Comparison of ENCODE assay signal across 9 cellular contexts in the genomic region with DNA sequence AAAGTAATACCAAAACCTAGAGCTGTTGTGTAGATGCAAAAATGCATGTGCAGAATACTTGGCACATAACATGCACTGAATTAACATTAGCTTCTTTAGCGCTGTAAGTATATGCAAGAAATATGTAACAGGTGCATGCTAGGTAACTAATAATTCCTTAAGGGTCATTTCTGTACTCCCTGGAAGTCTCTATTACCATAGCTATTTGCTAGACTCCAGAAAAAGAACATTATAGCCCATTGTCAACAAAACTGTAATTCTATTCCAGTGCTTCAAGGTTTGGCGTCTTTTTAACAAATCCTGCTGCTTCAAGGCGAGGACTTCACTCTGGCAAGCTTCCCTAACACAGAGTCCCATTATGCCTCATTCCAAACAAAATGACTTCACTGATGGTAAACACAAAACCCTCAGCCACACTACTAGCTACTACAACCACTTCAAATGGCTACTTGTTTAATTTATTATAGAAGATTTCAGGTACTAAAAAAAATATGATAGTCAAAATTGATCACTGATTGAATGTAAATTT. TPM values are rescaled to one million over a fixed set of nuclear protein-coding genes. Genes with fewer than 3 reads are reported as not detected.
DNase-seq lines count a peak whose midpoint lies in the region; ATAC-seq and TF ChIP-seq lines count a peak whose summit lies in the region.
"Had no signal": no experiment of that assay in that cellular context is flagged by ENCODE, and none has a peak within 500 bp of the region (broad histone marks: within the 10 kb centered on the region; RNA-seq: fewer than 3 reads in every experiment).

No MANE protein-coding gene starts in this region.

- H3K36me3 ChIP-seq in DOHH2 (ENCODE audit: control insufficient read depth, low read length) (peaks cover 69% of the 10 kb centered on the region), OCI-LY1 (ENCODE audit: insufficient read depth, low read length) (peaks cover 33% of the 10 kb centered on the region), psoas muscle (ENCODE audit: insufficient read depth in 1 of 2, low read depth in 1 of 2) (no peaks in the 10 kb centered on the region)

- peak overlapping the region; percentile 55; the same call in 1 of the 2 replicates for H3K9ac ChIP-seq in OCI-LY1 (ENCODE audit: low read length)

- H3K79me2 ChIP-seq in DOHH2 (ENCODE audit: control insufficient read depth, low read length), result peaks cover 100% of the 10 kb centered on the region
- peaks cover 99% of the 10 kb centered on the region for H3K79me2 ChIP-seq in OCI-LY1 (ENCODE audit: insufficient read depth, low read length)

- H3F3A ChIP-seq in DOHH2 (ENCODE audit: control insufficient read depth, insufficient read depth) (peaks cover 80% of the 10 kb centered on the region), OCI-LY1 (ENCODE audit: insufficient read depth, low read length) (0 out of 2 replicates have a peak, but pooled peaks cover 11% of the 10 kb centered on the region)

- DNase-seq in epithelial cell of prostate (ENCODE audit: low read depth, low spot score), result no peak
- no peak for DNase-seq in psoas muscle
- no peak for DNase-seq in activated CD4-positive, CD25-positive, alpha-beta regulatory T cell (lab: John Stamatoyannopoulos, UW)
- DNase-seq in NCI-H524 treated with DMSO at 0.1 percent for 48 hours (lab: John Stamatoyannopoulos, UW), result no peak
- DNase-seq: activated CD4-positive, CD25-positive, alpha-beta regulatory T cell treated with anti-CD3 and anti-CD28 coated beads, Interleukin-2, amount 50 U/mL, for 72 hours had no signal

- H3K4me3 ChIP-seq in DOHH2 (ENCODE audit: low read length) (peak overlapping the region; percentile 73), OCI-LY1 (ENCODE audit: low read depth, low read length, poor library complexity, severe bottlenecking) (peak overlapping the region; percentile 53), psoas muscle (peak overlapping the region; percentile 10)

- intact Hi-C loops in psoas muscle (cut with DNase I), result no loop called here

- H3K9me2 ChIP-seq in DOHH2 (replicated peaks; ENCODE audit: control insufficient read depth, low read length) (no peaks in the 10 kb centered on the region), OCI-LY1 (ENCODE audit: low read depth, low read length) (no peaks in the 10 kb centered on the region)

- no peaks in the 10 kb centered on the region for H3K27me3 ChIP-seq in DOHH2 (ENCODE audit: control insufficient read depth, low read length)
- no peaks in the 10 kb centered on the region for H3K27me3 ChIP-seq in OCI-LY1 (ENCODE audit: insufficient read depth, low read length)
- no peaks in the 10 kb centered on the region for H3K27me3 ChIP-seq in psoas muscle (ENCODE audit: insufficient read depth in 3 of 3, low read length in 2 of 3)

- no peak overlapping the region for H2AFZ ChIP-seq in OCI-LY1 (ENCODE audit: low read length)

- 15 to 21% (median 18%) methylated on average over 3 of the region's 3 CpGs for WGBS in psoas muscle, 3 donors

- H3K4me1 ChIP-seq in DOHH2 (ENCODE audit: control insufficient read depth, low read length) (peaks cover 85% of the 10 kb centered on the region), OCI-LY1 (ENCODE audit: insufficient read depth, low read length, severe bottlenecking) (peaks cover 98% of the 10 kb centered on the region), psoas muscle (peaks cover 46% of the 10 kb centered on the region)

- H3K27ac ChIP-seq in DOHH2 (ENCODE audit: low read depth, low read length), result peak overlapping the region; percentile 84
- H3K27ac ChIP-seq in OCI-LY1 (ENCODE audit: low read depth, low read length, poor library complexity, severe bottlenecking), result peak overlapping the region; percentile 90
- peak overlapping the region; percentile 3 for H3K27ac ChIP-seq in epithelial cell of prostate
- H3K27ac ChIP-seq in psoas muscle, result peak overlapping the region; percentile 26

- ATAC-seq in psoas muscle (no peak), HG02852 (IDR thresholded peaks at IDR 0.05; ENCODE audit: unreplicated experiment) (no peak), GM19351 (IDR thresholded peaks at IDR 0.05; ENCODE audit: unreplicated experiment) (no peak)

- peak overlapping the region; percentile 64 for H3K4me2 ChIP-seq in DOHH2 (ENCODE audit: low read length)
- H3K4me2 ChIP-seq in OCI-LY1 (ENCODE audit: low read length), result peak overlapping the region; percentile 78

- H3K9me3 ChIP-seq in DOHH2 (ENCODE audit: control insufficient read depth, insufficient read depth, low read length) (no peaks in the 10 kb centered on the region), OCI-LY1 (ENCODE audit: low read length) (no peaks in the 10 kb centered on the region), psoas muscle (no peaks in the 10 kb centered on the region)

- peaks cover 4% of the 10 kb centered on the region for H4K20me1 ChIP-seq in DOHH2 (ENCODE audit: control insufficient read depth, insufficient read depth, low read depth, low read length)
- H4K20me1 ChIP-seq in OCI-LY1 (ENCODE audit: insufficient read depth, low read length), result no peaks in the 10 kb centered on the region

- TF ChIP-seq CTCF in DOHH2 (IDR thresholded peaks at IDR 0.05; ENCODE audit: low read depth, low read length, poor library complexity, severe bottlenecking) (no peak), OCI-LY1 (IDR thresholded peaks at IDR 0.05; ENCODE audit: low read length) (no peak), psoas muscle (IDR thresholded peaks at IDR 0.05) (no peak)

RNA-seq across cellular contexts. Expression of a gene that starts 32.7 kb away (rescaled TPM):
- 10 to 100 TPM; 20.5 to 25.9 (median 22.6) TPM for total RNA-seq in psoas muscle
- 10 to 100 TPM in 2 of 3 donors, 1 to 10 TPM in 1; 7.3 to 28.6 (median 13.0) TPM for polyA plus RNA-seq in psoas muscle

Comparison
In these comparisons a context has a peak if more than half of its experiments do, and no peak if none do; other contexts are left out.
1. H3K27ac ChIP-seq: peak in every context shown above with its lines; median percentile 90 in OCI-LY1; 84 in DOHH2; 26 in psoas muscle; 3 in epithelial cell of prostate.
2. H3K4me3 ChIP-seq: peak in every context shown above with its lines; median percentile 73 in DOHH2; 53 in OCI-LY1; 10 in psoas muscle.